In genomic region chr16:19283637-19284036, GRCh38 we compare ENCODE assay signal across 22 cellular contexts. TPM values are rescaled to one million over a fixed set of nuclear protein-coding genes. Genes with fewer than 3 reads are reported as not detected.
A peak's percentile ranks its signal among the peaks of the same experiment; 100 is the strongest.
DNase-seq lines count a peak whose midpoint lies in the region; ATAC-seq and TF ChIP-seq lines count a peak whose summit lies in the region.
"Had no signal": no experiment of that assay in that cellular context is flagged by ENCODE, and none has a peak within 500 bp of the region (broad histone marks: within the 10 kb centered on the region; RNA-seq: fewer than 3 reads in every experiment).

No MANE protein-coding gene starts in this region.

- no peaks in the 10 kb centered on the region for H3K9me3 ChIP-seq in mammary epithelial cell (replicated peaks; ENCODE audit: insufficient read depth, low read length)
- H3K9me3 ChIP-seq in thyroid gland, result no peaks in the 10 kb centered on the region
- H3K9me3 ChIP-seq in Peyer's patch, result no peaks in the 10 kb centered on the region
- H3K9me3 ChIP-seq: lower lobe of right lung, pancreas, upper lobe of left lung had no signal

- H3K27me3 ChIP-seq in mammary epithelial cell (ENCODE audit: insufficient read depth, low read length), result no peaks in the 10 kb centered on the region
- H3K27me3 ChIP-seq in thyroid gland, result no peaks in the 10 kb centered on the region
- H3K27me3 ChIP-seq in Peyer's patch, result no peaks in the 10 kb centered on the region
- H3K27me3 ChIP-seq: pancreas, upper lobe of left lung had no signal

- H3K9ac ChIP-seq in mammary epithelial cell (ENCODE audit: insufficient read depth, low read length), result no peak overlapping the region

- no peak for TF ChIP-seq CTCF in mammary epithelial cell (conservative IDR thresholded peaks at IDR 0.05 in 1 of 2, IDR thresholded peaks at IDR 0.05 in 1 of 2; ENCODE audit: extremely low read depth in 1 of 2, insufficient read depth in 1 of 2, low read depth in 1 of 2, low read length in 2 of 2)
- no peak for TF ChIP-seq CTCF in omental fat pad (IDR thresholded peaks at IDR 0.05)
- TF ChIP-seq CTCF in thyroid gland (IDR thresholded peaks at IDR 0.05), result no peak
- no peak for TF ChIP-seq CTCF in Peyer's patch (IDR thresholded peaks at IDR 0.05)

- no peaks in the 10 kb centered on the region for H4K20me1 ChIP-seq in mammary epithelial cell (ENCODE audit: insufficient read depth, low read length)

- in situ Hi-C loops in mammary epithelial cell (cut with MboI; ENCODE audit: low sequenced_read_pairs in 2 of 2), result no loop called here

- CTCF ChIA-PET in mammary epithelial cell (lab: Charles Lee; ENCODE audit: low non-redundant PET), result no interaction called here

- H3K27ac ChIP-seq in mammary epithelial cell (ENCODE audit: insufficient read depth, low read depth, low read length), result no peak overlapping the region
- H3K27ac ChIP-seq in thyroid gland, result peak overlapping the region in 1 of 3 donors; percentile 18
- H3K27ac ChIP-seq in Peyer's patch, result no peak overlapping the region
- H3K27ac ChIP-seq: heart left ventricle, lower lobe of right lung, pancreas, upper lobe of left lung, VCaP had no signal

- H3K4me2 ChIP-seq in mammary epithelial cell (ENCODE audit: insufficient read depth, low read depth, low read length), result peak overlapping the region; percentile 32

- peak; percentile 20 for DNase-seq in DMS 273 treated with DMSO at 0.1 percent for 48 hours (lab: John Stamatoyannopoulos, UW)
- DNase-seq in M059J (ENCODE audit: low read depth), result peak; percentile 46
- peak; percentile 58 for DNase-seq in mammary epithelial cell
- DNase-seq in omental fat pad (ENCODE audit: low spot score), result no peak
- DNase-seq in thyroid gland, result no peak
- DNase-seq in Peyer's patch, result no peak
- DNase-seq: activated CD4-positive, alpha-beta T cell treated with anti-CD3 and anti-CD28 coated beads, Interleukin-2, amount 10 ng/mL, durations not matched to agents 7 days and 5 days; activated CD8-positive, alpha-beta memory T cell treated with anti-CD3 and anti-CD28 coated beads, Interleukin-2, amount 10 ng/mL, durations not matched to agents 7 days and 5 days; activated naive CD4-positive, alpha-beta T cell treated with anti-CD3 and anti-CD28 coated beads, Interleukin-2, amount 10 ng/mL, durations not matched to agents 7 days and 5 days; CD4-positive, CD25-positive, alpha-beta regulatory T cell; effector CD8-positive, alpha-beta T cell; NCI-H187; Right ventricle myocardium superior; stimulated activated CD4-positive, alpha-beta T cell treated with anti-CD3 and anti-CD28 coated beads, Interleukin-2, amount 100 ng/mL, for 48 hours had no signal

- H3K79me2 ChIP-seq in mammary epithelial cell (ENCODE audit: insufficient read depth, low read length), result no peaks in the 10 kb centered on the region

- ATAC-seq in omental fat pad (ENCODE audit: low FRiP score), result peak; percentile 41
- no peak for ATAC-seq in activated CD4-positive, CD25-positive, alpha-beta regulatory T cell treated with anti-CD3 and anti-CD28 coated beads, Interleukin-2, amount 50 U/mL, for 24 hours
- ATAC-seq: activated CD8-positive, alpha-beta memory T cell treated with anti-CD3 and anti-CD28 coated beads, Interleukin-2, amount 10 ng/mL, durations not matched to agents 7 days and 5 days had no signal

- H3K36me3 ChIP-seq in mammary epithelial cell (ENCODE audit: insufficient read depth, low read length), result no peaks in the 10 kb centered on the region
- H3K36me3 ChIP-seq in thyroid gland, result no peaks in the 10 kb centered on the region
- H3K36me3 ChIP-seq in Peyer's patch, result no peaks in the 10 kb centered on the region
- H3K36me3 ChIP-seq: heart left ventricle, lower lobe of right lung, pancreas, upper lobe of left lung had no signal

- dilution Hi-C loops in mammary epithelial cell (cut with HindIII; ENCODE audit: low sequenced_read_pairs), result loop anchor here (5.0 kb wide), 1 partner anchor 36 kb away; no protein-coding TSS in a partner anchor

- H2AFZ ChIP-seq in mammary epithelial cell (ENCODE audit: low read depth, low read length), result no peak overlapping the region

- H3K4me3 ChIP-seq in mammary epithelial cell (replicated peaks in 1 of 3; ENCODE audit: insufficient read depth in 1 of 3, low read depth in 2 of 3, low read length in 3 of 3) (no peak overlapping the region), thyroid gland (replicated peaks in 1 of 3) (no peak overlapping the region), Peyer's patch (no peak overlapping the region)
- H3K4me3 ChIP-seq: GM12878, heart left ventricle, lower lobe of right lung, pancreas, upper lobe of left lung had no signal

- TF ChIP-seq POLR2A in thyroid gland (IDR thresholded peaks at IDR 0.05) (no peak), Peyer's patch (IDR thresholded peaks at IDR 0.05) (no peak)

- intact Hi-C loops in mammary epithelial cell (cut with micrococcal nuclease), result no loop called here
- intact Hi-C loops in thyroid gland (cut with DNase I), result no loop called here

- BruUV-seq in mammary epithelial cell (replicated peaks; lab: Mats Ljungman, UMichigan), result no TSS peak

- H3K4me1 ChIP-seq in mammary epithelial cell (ENCODE audit: insufficient read depth, low read length), result peaks cover 13% of the 10 kb centered on the region
- no peaks in the 10 kb centered on the region for H3K4me1 ChIP-seq in thyroid gland
- H3K4me1 ChIP-seq in Peyer's patch, result no peaks in the 10 kb centered on the region
- H3K4me1 ChIP-seq: heart left ventricle, lower lobe of right lung, pancreas, upper lobe of left lung had no signal

- 81% methylated on average over 2 of the region's 2 CpGs for WGBS in mammary epithelial cell (ENCODE audit: low coverage, missing lambda C conversion rate)
- 63 to 84% methylated on average over 2 of the region's 2 CpGs for whole genome bisulfite sequencing in thyroid gland, 2 donors

RNA-seq across cellular contexts. Expression of gene CLEC19A, which starts 1.9 kb away (rescaled TPM):
- not detected in 2 replicates for total RNA-seq in M059J (2014; rRNA removed; shearing (Covaris generic))
- under 1 TPM in 1 of 2 donors, not detected in 1; under 0.01 TPM for total RNA-seq in mammary epithelial cell
- not detected for polyA plus RNA-seq in mammary epithelial cell
- not detected for polyA minus RNA-seq in mammary epithelial cell
- not detected for total RNA-seq in omental fat pad
- not detected for total RNA-seq in thyroid gland
- total RNA-seq in Peyer's patch, result not detected
- total RNA-seq: activated CD4-positive, alpha-beta T cell treated with anti-CD3 and anti-CD28 coated beads, Interleukin-2, amount 10 ng/mL, durations not matched to agents 7 days and 5 days; activated CD8-positive, alpha-beta memory T cell treated with anti-CD3 and anti-CD28 coated beads, Interleukin-2, amount 10 ng/mL, durations not matched to agents 7 days and 5 days; CD4-positive, CD25-positive, alpha-beta regulatory T cell; GM12878; heart left ventricle; lower lobe of right lung; Right ventricle myocardium superior; upper lobe of left lung had no signal
- polyA plus RNA-seq: CD4-positive, CD25-positive, alpha-beta regulatory T cell; heart left ventricle; neural cell; pancreas had no signal

Comparison
In these comparisons a context has a peak if more than half of its experiments do, and no peak if none do; other contexts are left out.
1. DNase-seq: peak in DMS 273 treated with DMSO at 0.1 percent for 48 hours (single experiment), M059J (single experiment) and mammary epithelial cell (single experiment); none in omental fat pad (single experiment), thyroid gland (0 of 2) and Peyer's patch (0 of 3).